In the genomic region with DNA sequence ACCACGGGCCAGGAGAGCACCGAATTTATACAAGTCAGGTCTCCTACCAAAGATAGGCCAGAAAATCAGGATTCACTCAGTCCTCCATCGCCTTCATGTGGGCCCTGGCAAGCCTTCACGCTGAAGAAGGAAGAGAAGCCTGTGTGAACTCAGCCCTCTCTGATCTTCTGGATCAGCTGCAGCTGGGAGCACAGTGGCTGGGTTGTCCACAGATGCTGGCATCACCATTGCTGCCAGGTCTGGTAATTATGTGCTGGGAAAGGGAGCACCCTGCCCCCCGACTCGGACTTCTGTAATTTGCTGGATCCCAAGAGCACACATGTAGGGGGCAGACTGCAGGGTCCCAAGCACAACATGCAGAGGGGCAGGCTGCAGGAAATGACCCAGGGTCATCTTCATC, we compare ENCODE assay signal across 26 cellular contexts. TPM values are rescaled to one million over a fixed set of nuclear protein-coding genes. Genes with fewer than 3 reads are reported as not detected.
A peak's percentile ranks its signal among the peaks of the same experiment; 100 is the strongest.
DNase-seq lines count a peak whose midpoint lies in the region; ATAC-seq and TF ChIP-seq lines count a peak whose summit lies in the region.
"Had no signal": no experiment of that assay in that cellular context is flagged by ENCODE, and none has a peak within 500 bp of the region (broad histone marks: within the 10 kb centered on the region; RNA-seq: fewer than 3 reads in every experiment).

No MANE protein-coding gene starts in this region.

- H3K36me3 ChIP-seq in right atrium auricular region: no peaks in the 10 kb centered on the region
- H3K36me3 ChIP-seq: BLaER1 treated with 17β-estradiol and CSF1 and Interleukin-3, amounts not matched to agents 10 nM and 100 nM; SJCRH30 had no signal

- peaks cover 0 to 4% of the 10 kb centered on the region in 2 donors for H3K9me3 ChIP-seq in right atrium auricular region
- H3K9me3 ChIP-seq: SJCRH30 had no signal

- H3K27me3 ChIP-seq in right atrium auricular region: no peaks in the 10 kb centered on the region
- H3K27me3 ChIP-seq: BLaER1 treated with 17β-estradiol and CSF1 and Interleukin-3, amounts not matched to agents 10 nM and 100 nM; SJCRH30 had no signal

- DNase-seq in cardiac septum (ENCODE audit: low spot score) (peak; percentile 38), right atrium auricular region (ENCODE audit: low spot score) (no peak), islet precursor cell (peak; percentile 31), nucleus accumbens (lab: John Stamatoyannopoulos, UW) (peak in 31 of 56 donors; percentile 4 to 71 (median 31)), superior temporal gyrus (ENCODE audit: extremely low spot score) (peak; percentile 68), 8988T (no peak), retina (no peak)
- DNase-seq: CD4-positive, alpha-beta T cell; DMS53; GM23248; H7; IMR-90; KG1; MM.1S; NCI-H1092; NCI-H1436; NCI-H187; NCI-H2171 treated with DMSO at 0.1 percent for 48 hours; NCI-H345; NCI-H510A treated with DMSO at 0.1 percent for 48 hours; PC-9; SJCRH30 had no signal

- intact Hi-C loops in cardiac septum (cut with DNase I): no loop called here

- no peaks in the 10 kb centered on the region for H3K4me1 ChIP-seq in right atrium auricular region
- H3K4me1 ChIP-seq: SJCRH30 had no signal

- H3K27ac ChIP-seq in right atrium auricular region: no peak overlapping the region
- H3K27ac ChIP-seq: BLaER1 treated with 17β-estradiol and CSF1 and Interleukin-3, amounts not matched to agents 10 nM and 100 nM; GM23248; PC-9; SJCRH30 had no signal

- no peak for TF ChIP-seq CTCF in right atrium auricular region (IDR thresholded peaks at IDR 0.05)

- ATAC-seq in HG03378 (IDR thresholded peaks at IDR 0.05; ENCODE audit: unreplicated experiment): no peak
- ATAC-seq: Right ventricle myocardium inferior, SK-N-SH treated with all-trans-retinoic acid at 6 μM for 48 hours had no signal

- no peak overlapping the region for H3K4me3 ChIP-seq in right atrium auricular region
- H3K4me3 ChIP-seq: BLaER1 treated with 17β-estradiol and CSF1 and Interleukin-3, amounts not matched to agents 10 nM and 100 nM; GM23248; PC-9; SJCRH30 had no signal

RNA-seq across cellular contexts. Expression of a gene that starts 12.4 kb away (rescaled TPM):
- total RNA-seq in cardiac septum (28.2 TPM), right atrium auricular region (10 to 100 TPM; 19.2 to 23.2 TPM)

Comparison
In these comparisons a context has a peak if more than half of its experiments do, and no peak if none do; other contexts are left out.
1. DNase-seq: peak in cardiac septum (single experiment), islet precursor cell (single experiment), nucleus accumbens (31 of 56) and superior temporal gyrus (single experiment); none in right atrium auricular region (single experiment), 8988T (single experiment) and retina (single experiment).